In genomic region chr12:71134405-71134804, GRCh38 we compare ENCODE assay signal across 22 cellular contexts. TPM values are rescaled to one million over a fixed set of nuclear protein-coding genes. Genes with fewer than 3 reads are reported as not detected.
DNase-seq lines count a peak whose midpoint lies in the region; ATAC-seq and TF ChIP-seq lines count a peak whose summit lies in the region.
"Had no signal": no experiment of that assay in that cellular context is flagged by ENCODE, and none has a peak within 500 bp of the region (broad histone marks: within the 10 kb centered on the region; RNA-seq: fewer than 3 reads in every experiment).

No MANE protein-coding gene starts in this region.

- TF ChIP-seq RAD21 in SK-N-SH (IDR thresholded peaks at IDR 0.05; ENCODE audit: low read length) = no peak

- 36% methylated on average over 2 of the region's 2 CpGs for WGBS in SK-N-SH (ENCODE audit: low lambda C conversion rate)

- DNase-seq in SK-N-SH = no peak
- peak; percentile 45 to 58 for DNase-seq in cardiac fibroblast (ENCODE audit: low read depth in 2 of 2)
- peak; percentile 8 for DNase-seq in iris pigment epithelial cell (ENCODE audit: low read depth)
- DNase-seq in iPS-NIHi11 (ENCODE audit: low spot score) = no peak
- no peak for DNase-seq in activated T-helper 2 cell treated with anti-CD3 and anti-CD28 coated beads, Interferon-gamma antibody, Interleukin-2, Interleukin-4, amounts not matched to agents 10 μg/mL and 5 μg/mL and 100 μg/mL, durations not matched to agents 14 hours and 24 hours and 36 hours (ENCODE audit: low spot score)
- DNase-seq in AML-193 (lab: John Stamatoyannopoulos, UW) = no peak
- DNase-seq: C1 segment of cervical spinal cord; CD8-positive, alpha-beta memory T cell; DND-41; KG1; NCI-H1417; NCI-H187; NCI-H2107; NCI-H226; NCI-H524; NCI-H82; PC-9; SIG-M5 had no signal

- no peaks in the 10 kb centered on the region for H3K36me3 Mint-ChIP-seq in activated T-helper 2 cell treated with anti-CD3 and anti-CD28 coated beads, Interferon-gamma antibody, Interleukin-2, Interleukin-4, amounts not matched to agents 10 μg/mL and 5 μg/mL and 100 μg/mL, durations not matched to agents 14 hours and 24 hours and 36 hours (ENCODE audit: low read depth)
- H3K36me3 Mint-ChIP-seq: CD8-positive, alpha-beta memory T cell had no signal

- H3K4me1 Mint-ChIP-seq in activated T-helper 2 cell treated with anti-CD3 and anti-CD28 coated beads, Interferon-gamma antibody, Interleukin-2, Interleukin-4, amounts not matched to agents 10 μg/mL and 5 μg/mL and 100 μg/mL, durations not matched to agents 14 hours and 24 hours and 36 hours (ENCODE audit: low read depth) = no peaks in the 10 kb centered on the region
- H3K4me1 Mint-ChIP-seq: CD8-positive, alpha-beta memory T cell had no signal

- H3K79me2 ChIP-seq in SK-N-SH (ENCODE audit: insufficient read depth) = no peaks in the 10 kb centered on the region

- H3K9me2 ChIP-seq in SK-N-SH = no peaks in the 10 kb centered on the region

- H3K27ac Mint-ChIP-seq in activated T-helper 2 cell treated with anti-CD3 and anti-CD28 coated beads, Interferon-gamma antibody, Interleukin-2, Interleukin-4, amounts not matched to agents 10 μg/mL and 5 μg/mL and 100 μg/mL, durations not matched to agents 14 hours and 24 hours and 36 hours = no peak overlapping the region
- H3K27ac Mint-ChIP-seq: CD8-positive, alpha-beta memory T cell had no signal

- CTCF ChIA-PET in SK-N-SH (lab: Yijun Ruan, JAX) = no interaction called here

- H3K27me3 ChIP-seq in SK-N-SH (ENCODE audit: insufficient read depth) = no peaks in the 10 kb centered on the region

- H3F3A ChIP-seq in SK-N-SH (replicated peaks; ENCODE audit: insufficient read depth) = no peaks in the 10 kb centered on the region

- H3K4me3 ChIP-seq in SK-N-SH (ENCODE audit: low read depth in 2 of 2, low read length in 1 of 2) (no peak overlapping the region), cardiac fibroblast (replicated peaks in 1 of 2; ENCODE audit: low read depth in 2 of 2, low read length in 2 of 2) (no peak overlapping the region)
- H3K4me3 ChIP-seq: PC-9 had no signal

- H3K27ac ChIP-seq in SK-N-SH (ENCODE audit: low read depth in 2 of 2, low read length in 1 of 2) = no peak overlapping the region
- H3K27ac ChIP-seq: PC-9, RWPE1 had no signal

- no peak overlapping the region for H3K4me3 Mint-ChIP-seq in activated T-helper 2 cell treated with anti-CD3 and anti-CD28 coated beads, Interferon-gamma antibody, Interleukin-2, Interleukin-4, amounts not matched to agents 10 μg/mL and 5 μg/mL and 100 μg/mL, durations not matched to agents 14 hours and 24 hours and 36 hours (ENCODE audit: low read depth)
- H3K4me3 Mint-ChIP-seq: CD8-positive, alpha-beta memory T cell had no signal

- no peak overlapping the region for H3K9ac ChIP-seq in SK-N-SH

- no peaks in the 10 kb centered on the region; a peak in 3 of 4 replicates for H3K4me1 ChIP-seq in SK-N-SH (ENCODE audit: control insufficient read depth in 1 of 2, insufficient read depth in 2 of 2, low read depth in 1 of 2, low read length in 1 of 2)

- no peak overlapping the region for H3K4me2 ChIP-seq in SK-N-SH
- H3K4me2 ChIP-seq: PC-9 had no signal

- H3K36me3 ChIP-seq in SK-N-SH (replicated peaks in 1 of 2; ENCODE audit: control insufficient read depth in 1 of 2, insufficient read depth in 2 of 2, low read length in 1 of 2) = no peaks in the 10 kb centered on the region

- POLR2A ChIA-PET in SK-N-SH (lab: Yijun Ruan, JAX) = no interaction called here

- ATAC-seq in SK-N-SH treated with all-trans-retinoic acid at 6 μM for 48 hours (no peak), GM21360 (IDR thresholded peaks at IDR 0.05; ENCODE audit: unreplicated experiment) (no peak)

- intact Hi-C loops in activated T-helper 2 cell treated with anti-CD3 and anti-CD28 coated beads, Interferon-gamma antibody, Interleukin-2, Interleukin-4, amounts not matched to agents 10 μg/mL and 5 μg/mL and 100 μg/mL, durations not matched to agents 14 hours and 24 hours and 36 hours (cut with micrococcal nuclease) = no loop called here

- TF ChIP-seq CTCF in SK-N-SH (IDR thresholded peaks at IDR 0.05) = no peak
- no peak for TF ChIP-seq CTCF in cardiac fibroblast (IDR thresholded peaks at IDR 0.05; ENCODE audit: low read depth, low read length)

- no peak overlapping the region for H2AFZ ChIP-seq in SK-N-SH (ENCODE audit: low read depth)
- H2AFZ ChIP-seq: PC-9 had no signal

- H3K9me3 ChIP-seq in SK-N-SH = no peaks in the 10 kb centered on the region

- H3K27me3 Mint-ChIP-seq in activated T-helper 2 cell treated with anti-CD3 and anti-CD28 coated beads, Interferon-gamma antibody, Interleukin-2, Interleukin-4, amounts not matched to agents 10 μg/mL and 5 μg/mL and 100 μg/mL, durations not matched to agents 14 hours and 24 hours and 36 hours (ENCODE audit: low read depth) = no peaks in the 10 kb centered on the region
- H3K27me3 Mint-ChIP-seq: CD8-positive, alpha-beta memory T cell had no signal

- H4K20me1 ChIP-seq in SK-N-SH (ENCODE audit: insufficient read depth) = no peaks in the 10 kb centered on the region

- no peaks in the 10 kb centered on the region for H3K9me3 Mint-ChIP-seq in activated T-helper 2 cell treated with anti-CD3 and anti-CD28 coated beads, Interferon-gamma antibody, Interleukin-2, Interleukin-4, amounts not matched to agents 10 μg/mL and 5 μg/mL and 100 μg/mL, durations not matched to agents 14 hours and 24 hours and 36 hours

- no peak for TF ChIP-seq EP300 in SK-N-SH (IDR thresholded peaks at IDR 0.05; ENCODE audit: borderline replicate concordance in 1 of 2, low read depth in 1 of 2, low read length in 1 of 2)

TF ChIP-seq in SK-N-SH treated with all-trans-retinoic acid at 6 μM for 48 hours, 23 proteins besides CTCF, POLR2A, EP300 and RAD21:
- no peak for TF ChIP-seq ARNTL (CRISPR knock-in tag; IDR thresholded peaks at IDR 0.05; ENCODE audit: borderline replicate concordance, low read depth)
- TF ChIP-seq BACH2 (CRISPR knock-in tag; IDR thresholded peaks at IDR 0.05; ENCODE audit: borderline replicate concordance) = no peak
- TF ChIP-seq ISL1 (CRISPR knock-in tag; IDR thresholded peaks at IDR 0.05) = peak; percentile 77
TF ChIP-seq in SK-N-SH treated with all-trans-retinoic acid at 6 μM for 48 hours: peak in this region for 1.

TF ChIP-seq in SK-N-SH, 30 proteins besides CTCF, POLR2A, EP300 and RAD21:
- no peak for TF ChIP-seq EZH2phosphoT487 (IDR thresholded peaks at IDR 0.05; ENCODE audit: borderline replicate concordance, low read depth)

RNA-seq across cellular contexts. Expression of gene TSPAN8, which starts 23.4 kb away (rescaled TPM):
- 0.31 and 1.3 TPM in 2 replicates for polyA plus RNA-seq in SK-N-SH (2012; rRNA removed)
- 2.1 and 2.4 TPM in 2 replicates for polyA plus RNA-seq in SK-N-SH (2012; cell fraction: cytosol; rRNA removed)
- 0.10 TPM in 1 of 2 replicates, not detected in the other for polyA plus RNA-seq in SK-N-SH (2012; cell fraction: nucleus; rRNA removed)
- not detected in 2 replicates for total RNA-seq in activated T-helper 2 cell treated with anti-CD3 and anti-CD28 coated beads, Interferon-gamma antibody, Interleukin-2, Interleukin-4, amounts not matched to agents 10 μg/mL and 5 μg/mL and 100 μg/mL, durations not matched to agents 14 hours and 24 hours and 36 hours
- total RNA-seq: CD8-positive, alpha-beta memory T cell; G401 had no signal
- polyA plus RNA-seq: CD8-positive, alpha-beta memory T cell had no signal

Comparison
In these comparisons a context has a peak if more than half of its experiments do, and no peak if none do; other contexts are left out.
1. DNase-seq: peak in cardiac fibroblast (2 of 2) and iris pigment epithelial cell (single experiment); none in SK-N-SH (single experiment), iPS-NIHi11 (single experiment), activated T-helper 2 cell treated with anti-CD3 and anti-CD28 coated beads, Interferon-gamma antibody, Interleukin-2, Interleukin-4, amounts not matched to agents 10 μg/mL and 5 μg/mL and 100 μg/mL, durations not matched to agents 14 hours and 24 hours and 36 hours (single experiment) and AML-193 (0 of 2).